In the genomic region with DNA sequence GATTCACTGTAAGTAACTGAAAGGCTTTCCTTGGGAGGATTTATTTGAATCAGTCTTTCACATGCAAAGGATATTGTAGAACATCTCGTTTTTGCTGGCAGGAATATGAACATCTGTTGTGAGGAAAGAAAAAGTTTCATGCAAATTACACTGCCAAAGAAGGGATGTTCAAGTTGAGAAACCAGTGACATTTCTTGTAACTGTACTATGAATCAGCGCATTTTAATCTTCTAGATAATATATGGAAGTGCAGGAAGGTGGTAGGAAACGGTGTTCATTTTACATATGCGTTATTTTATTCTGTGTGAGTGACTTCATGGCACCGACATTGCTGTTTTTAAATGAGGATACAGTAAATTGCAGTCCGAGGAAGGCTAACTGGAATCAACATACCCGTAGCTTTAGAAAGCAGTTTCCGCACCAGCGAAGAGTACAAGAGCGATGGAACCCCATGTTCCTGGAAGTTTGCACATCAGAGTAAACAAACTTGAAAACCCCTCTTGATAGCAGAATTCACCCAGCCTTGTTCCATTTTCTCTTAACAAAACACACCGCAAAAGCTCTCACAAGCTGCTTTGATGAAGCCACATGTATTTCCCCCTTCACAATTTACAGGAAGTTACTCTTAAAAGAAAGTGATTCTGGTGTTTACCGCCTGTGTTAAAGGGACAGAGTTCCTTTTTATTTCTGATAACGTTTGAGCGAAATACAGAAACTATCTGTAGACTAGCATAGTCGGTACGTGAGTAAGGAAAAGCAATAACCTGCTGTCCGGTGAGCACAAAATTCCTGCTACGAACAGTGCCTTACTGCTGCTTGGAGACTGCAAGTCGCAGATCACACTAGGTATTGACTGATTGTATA, we compare ENCODE assay signal across 8 cellular contexts. TPM values are rescaled to one million over a fixed set of nuclear protein-coding genes. Genes with fewer than 3 reads are reported as not detected.
DNase-seq lines count a peak whose midpoint lies in the region; ATAC-seq and TF ChIP-seq lines count a peak whose summit lies in the region.

No MANE protein-coding gene starts in this region.

- DNase-seq in ELR (ENCODE audit: low read depth) (peak; percentile 51), endothelial cell (ENCODE audit: low spot score) (no peak), HPDE6-E6E7 (ENCODE audit: extremely low spot score) (no peak), NCI-H226 (no peak)
- peak; percentile 33 for DNase-seq in activated CD4-positive, alpha-beta T cell treated with anti-CD3 and anti-CD28 coated beads for 1 hour

- H3K9me3 Mint-ChIP-seq in IgD-negative memory B cell, result no peaks in the 10 kb centered on the region
- H3K9me3 Mint-ChIP-seq in endothelial cell (ENCODE audit: unreplicated experiment), result no peaks in the 10 kb centered on the region
- no peaks in the 10 kb centered on the region for H3K9me3 Mint-ChIP-seq in nephron

- H3K27me3 Mint-ChIP-seq in IgD-negative memory B cell (no peaks in the 10 kb centered on the region), endothelial cell (ENCODE audit: unreplicated experiment) (peaks cover 5% of the 10 kb centered on the region), nephron (ENCODE audit: low read depth) (peaks cover 89% of the 10 kb centered on the region)

- H3K4me1 Mint-ChIP-seq in IgD-negative memory B cell (peaks cover 49 to 67% (median 56%) of the 10 kb centered on the region in 3 donors), endothelial cell (ENCODE audit: unreplicated experiment) (peaks cover 77% of the 10 kb centered on the region), nephron (peaks cover 22% of the 10 kb centered on the region)

- H3K27ac Mint-ChIP-seq in IgD-negative memory B cell (peak overlapping the region; percentile 89 to 97 (median 94)), endothelial cell (ENCODE audit: unreplicated experiment) (peak overlapping the region; percentile 99), nephron (peak overlapping the region; percentile 26 to 83 (median 64))

- H3K36me3 Mint-ChIP-seq in IgD-negative memory B cell, result peaks cover 10% of the 10 kb centered on the region
- peaks cover 30% of the 10 kb centered on the region for H3K36me3 Mint-ChIP-seq in endothelial cell (ENCODE audit: low read depth, unreplicated experiment)
- H3K36me3 Mint-ChIP-seq in nephron (ENCODE audit: low read depth), result no peaks in the 10 kb centered on the region

- H3K4me3 Mint-ChIP-seq in IgD-negative memory B cell (peak overlapping the region; percentile 95 to 99 (median 98)), endothelial cell (ENCODE audit: unreplicated experiment) (peak overlapping the region; percentile 80), nephron (peak overlapping the region; percentile 71 to 86 (median 82))

- ATAC-seq in GM21515 (IDR thresholded peaks at IDR 0.05; ENCODE audit: unreplicated experiment), result peak; percentile 44

- no peak for TF ChIP-seq CTCF in endothelial cell (IDR thresholded peaks at IDR 0.05; ENCODE audit: unreplicated experiment)
- TF ChIP-seq CTCF in nephron (IDR thresholded peaks at IDR 0.05; ENCODE audit: unreplicated experiment in 3 of 3), result no peak

RNA-seq across cellular contexts. Expression of a gene that starts 11.5 kb away (rescaled TPM):
- 11.0 TPM for polyA plus RNA-seq in IgD-negative memory B cell
- total RNA-seq in endothelial cell (ENCODE audit: unreplicated experiment), result 19.6 TPM

Comparison
In these comparisons a context has a peak if more than half of its experiments do, and no peak if none do; other contexts are left out.
1. DNase-seq: peak in ELR (single experiment) and activated CD4-positive, alpha-beta T cell treated with anti-CD3 and anti-CD28 coated beads for 1 hour (single experiment); none in endothelial cell (single experiment), HPDE6-E6E7 (single experiment) and NCI-H226 (single experiment).
2. Peak in every context shown above with its lines, with median percentiles within 50 percentile points of each other: H3K27ac Mint-ChIP-seq and H3K4me3 Mint-ChIP-seq.